1 cellular context compared by ENCODE assay signal in the genomic region with DNA sequence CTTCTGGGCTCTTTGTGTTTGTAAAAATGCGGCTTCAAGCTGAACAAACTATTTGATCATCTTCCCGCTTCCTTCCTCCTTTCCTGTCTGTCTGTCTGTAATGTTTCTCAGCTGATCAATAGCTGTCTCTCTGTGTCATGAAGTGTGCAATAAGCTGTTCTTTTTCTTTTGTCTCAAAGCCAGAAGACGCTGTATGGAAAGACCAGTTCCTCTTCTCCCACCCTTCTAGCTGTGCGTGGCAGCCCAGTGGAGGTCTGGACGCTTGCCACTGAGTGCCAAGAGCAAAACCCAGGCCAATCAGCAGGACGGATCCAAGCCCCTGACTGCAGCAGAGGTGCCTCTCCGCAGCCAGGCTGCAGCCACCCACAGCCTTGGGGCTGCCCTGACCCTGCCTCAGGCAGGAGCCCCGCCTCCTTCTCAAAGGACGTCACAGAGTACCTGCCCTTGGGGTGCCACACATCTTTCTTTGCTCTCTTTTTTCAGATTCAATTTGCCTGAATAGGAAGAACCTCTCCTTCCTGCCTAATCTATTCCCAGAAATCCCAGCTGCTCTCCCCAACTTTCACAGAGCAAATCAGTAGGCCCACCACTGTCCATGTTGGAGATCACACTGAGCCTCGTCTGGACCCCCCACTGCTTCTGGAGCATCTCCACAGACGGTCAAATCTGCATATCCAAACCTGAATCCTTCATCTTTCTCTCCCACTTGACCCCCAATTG.
TF ChIP-seq lines count a peak whose summit lies in the region.

No MANE protein-coding gene starts in this region.

TF ChIP-seq in GM23338, 12 proteins besides CTCF, POLR2A, EP300 and RAD21:
- TF ChIP-seq, protein P1, sequence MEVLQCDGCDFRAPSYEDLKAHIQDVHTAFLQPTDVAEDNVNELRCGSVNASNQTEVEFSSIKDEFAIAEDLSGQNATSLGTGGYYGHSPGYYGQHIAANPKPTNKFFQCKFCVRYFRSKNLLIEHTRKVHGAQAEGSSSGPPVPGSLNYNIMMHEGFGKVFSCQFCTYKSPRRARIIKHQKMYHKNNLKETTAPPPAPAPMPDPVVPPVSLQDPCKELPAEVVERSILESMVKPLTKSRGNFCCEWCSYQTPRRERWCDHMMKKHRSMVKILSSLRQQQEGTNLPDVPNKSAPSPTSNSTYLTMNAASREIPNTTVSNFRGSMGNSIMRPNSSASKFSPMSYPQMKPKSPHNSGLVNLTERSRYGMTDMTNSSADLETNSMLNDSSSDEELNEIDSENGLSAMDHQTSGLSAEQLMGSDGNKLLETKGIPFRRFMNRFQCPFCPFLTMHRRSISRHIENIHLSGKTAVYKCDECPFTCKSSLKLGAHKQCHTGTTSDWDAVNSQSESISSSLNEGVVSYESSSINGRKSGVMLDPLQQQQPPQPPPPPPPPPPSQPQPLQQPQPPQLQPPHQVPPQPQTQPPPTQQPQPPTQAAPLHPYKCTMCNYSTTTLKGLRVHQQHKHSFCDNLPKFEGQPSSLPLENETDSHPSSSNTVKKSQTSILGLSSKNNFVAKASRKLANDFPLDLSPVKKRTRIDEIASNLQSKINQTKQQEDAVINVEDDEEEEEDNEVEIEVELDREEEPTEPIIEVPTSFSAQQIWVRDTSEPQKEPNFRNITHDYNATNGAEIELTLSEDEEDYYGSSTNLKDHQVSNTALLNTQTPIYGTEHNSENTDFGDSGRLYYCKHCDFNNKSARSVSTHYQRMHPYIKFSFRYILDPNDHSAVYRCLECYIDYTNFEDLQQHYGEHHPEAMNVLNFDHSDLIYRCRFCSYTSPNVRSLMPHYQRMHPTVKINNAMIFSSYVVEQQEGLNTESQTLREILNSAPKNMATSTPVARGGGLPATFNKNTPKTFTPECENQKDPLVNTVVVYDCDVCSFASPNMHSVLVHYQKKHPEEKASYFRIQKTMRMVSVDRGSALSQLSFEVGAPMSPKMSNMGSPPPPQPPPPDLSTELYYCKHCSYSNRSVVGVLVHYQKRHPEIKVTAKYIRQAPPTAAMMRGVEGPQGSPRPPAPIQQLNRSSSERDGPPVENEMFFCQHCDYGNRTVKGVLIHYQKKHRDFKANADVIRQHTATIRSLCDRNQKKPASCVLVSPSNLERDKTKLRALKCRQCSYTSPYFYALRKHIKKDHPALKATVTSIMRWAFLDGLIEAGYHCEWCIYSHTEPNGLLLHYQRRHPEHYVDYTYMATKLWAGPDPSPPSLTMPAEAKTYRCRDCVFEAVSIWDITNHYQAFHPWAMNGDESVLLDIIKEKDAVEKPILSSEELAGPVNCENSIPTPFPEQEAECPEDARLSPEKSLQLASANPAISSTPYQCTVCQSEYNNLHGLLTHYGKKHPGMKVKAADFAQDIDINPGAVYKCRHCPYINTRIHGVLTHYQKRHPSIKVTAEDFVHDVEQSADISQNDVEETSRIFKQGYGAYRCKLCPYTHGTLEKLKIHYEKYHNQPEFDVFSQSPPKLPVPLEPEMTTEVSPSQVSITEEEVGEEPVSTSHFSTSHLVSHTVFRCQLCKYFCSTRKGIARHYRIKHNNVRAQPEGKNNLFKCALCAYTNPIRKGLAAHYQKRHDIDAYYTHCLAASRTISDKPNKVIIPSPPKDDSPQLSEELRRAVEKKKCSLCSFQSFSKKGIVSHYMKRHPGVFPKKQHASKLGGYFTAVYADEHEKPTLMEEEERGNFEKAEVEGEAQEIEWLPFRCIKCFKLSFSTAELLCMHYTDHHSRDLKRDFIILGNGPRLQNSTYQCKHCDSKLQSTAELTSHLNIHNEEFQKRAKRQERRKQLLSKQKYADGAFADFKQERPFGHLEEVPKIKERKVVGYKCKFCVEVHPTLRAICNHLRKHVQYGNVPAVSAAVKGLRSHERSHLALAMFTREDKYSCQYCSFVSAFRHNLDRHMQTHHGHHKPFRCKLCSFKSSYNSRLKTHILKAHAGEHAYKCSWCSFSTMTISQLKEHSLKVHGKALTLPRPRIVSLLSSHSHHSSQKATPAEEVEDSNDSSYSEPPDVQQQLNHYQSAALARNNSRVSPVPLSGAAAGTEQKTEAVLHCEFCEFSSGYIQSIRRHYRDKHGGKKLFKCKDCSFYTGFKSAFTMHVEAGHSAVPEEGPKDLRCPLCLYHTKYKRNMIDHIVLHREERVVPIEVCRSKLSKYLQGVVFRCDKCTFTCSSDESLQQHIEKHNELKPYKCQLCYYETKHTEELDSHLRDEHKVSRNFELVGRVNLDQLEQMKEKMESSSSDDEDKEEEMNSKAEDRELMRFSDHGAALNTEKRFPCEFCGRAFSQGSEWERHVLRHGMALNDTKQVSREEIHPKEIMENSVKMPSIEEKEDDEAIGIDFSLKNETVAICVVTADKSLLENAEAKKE (CRISPR knock-in tag; IDR thresholded peaks at IDR 0.05): 0 out of 2 replicates have a peak, but pooled peaks have one; percentile 11
- TF ChIP-seq, protein P2, sequence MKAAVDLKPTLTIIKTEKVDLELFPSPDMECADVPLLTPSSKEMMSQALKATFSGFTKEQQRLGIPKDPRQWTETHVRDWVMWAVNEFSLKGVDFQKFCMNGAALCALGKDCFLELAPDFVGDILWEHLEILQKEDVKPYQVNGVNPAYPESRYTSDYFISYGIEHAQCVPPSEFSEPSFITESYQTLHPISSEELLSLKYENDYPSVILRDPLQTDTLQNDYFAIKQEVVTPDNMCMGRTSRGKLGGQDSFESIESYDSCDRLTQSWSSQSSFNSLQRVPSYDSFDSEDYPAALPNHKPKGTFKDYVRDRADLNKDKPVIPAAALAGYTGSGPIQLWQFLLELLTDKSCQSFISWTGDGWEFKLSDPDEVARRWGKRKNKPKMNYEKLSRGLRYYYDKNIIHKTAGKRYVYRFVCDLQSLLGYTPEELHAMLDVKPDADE (IDR thresholded peaks at IDR 0.05): no peak
- peak; percentile 41 for TF ChIP-seq CREB1 (CRISPR knock-in tag; IDR thresholded peaks at IDR 0.05; ENCODE audit: low read depth)
